Comparison of ENCODE assay signal across 8 cellular contexts in genomic region chr7:100429637-100430449, GRCh38. TPM values are rescaled to one million over a fixed set of nuclear protein-coding genes. Genes with fewer than 3 reads are reported as not detected.
DNase-seq lines count a peak whose midpoint lies in the region; ATAC-seq and TF ChIP-seq lines count a peak whose summit lies in the region.

MEPCE (plus strand) TSS chr7:100429831; CDS start chr7:100430019, 188 bp downstream.

- no peak for TF ChIP-seq CTCF in psoas muscle (IDR thresholded peaks at IDR 0.05)

- DNase-seq in NCI-H2029 (lab: John Stamatoyannopoulos, UW), result peak; percentile 94
- DNase-seq in T-helper 22 cell (ENCODE audit: low read depth), result peak; percentile 88
- DNase-seq in anterior cingulate cortex (lab: John Stamatoyannopoulos, UW), result peak; percentile 58 to 97 (median 93)
- peak; percentile 99 for DNase-seq in left ventricle myocardium superior
- DNase-seq in psoas muscle, result peak; percentile 98 to 99
- peak; percentile 97 for DNase-seq in ureter (ENCODE audit: low spot score)

- peaks cover 26% of the 10 kb centered on the region for H3K4me1 ChIP-seq in psoas muscle

- H3K27me3 ChIP-seq in psoas muscle (ENCODE audit: insufficient read depth in 3 of 3, low read length in 2 of 3), result no peaks in the 10 kb centered on the region

- H3K27ac ChIP-seq in psoas muscle, result peak within 1 kb of the TSS; percentile 100

- ATAC-seq in GM18499 (IDR thresholded peaks at IDR 0.05; ENCODE audit: insufficient read depth, unreplicated experiment) (peak; percentile 7), HG02938 (IDR thresholded peaks at IDR 0.05; ENCODE audit: unreplicated experiment) (peak; percentile 40), left ventricle myocardium superior (peak; percentile 73), psoas muscle (peak; percentile 68 to 76 (median 72))

- no peaks in the 10 kb centered on the region for H3K9me3 ChIP-seq in psoas muscle

- intact Hi-C loops in left ventricle myocardium superior (cut with micrococcal nuclease), result no loop called here
- intact Hi-C loops in psoas muscle (cut with DNase I), result no loop called here

- peak within 1 kb of the TSS; percentile 97 for H3K4me3 ChIP-seq in psoas muscle

- H3K36me3 ChIP-seq in psoas muscle (ENCODE audit: insufficient read depth in 1 of 2, low read depth in 1 of 2), result peaks cover 0 to 34% of the 10 kb centered on the region in 2 donors

- 0 to 1% (median 0%) methylated on average over 88 to 94 of the region's 94 CpGs for WGBS in psoas muscle, 3 donors

RNA-seq across cellular contexts. Expression of gene MEPCE, which starts in this region (rescaled TPM):
- total RNA-seq in left ventricle myocardium superior (25.8 TPM), psoas muscle (10 to 100 TPM; 27.2 to 41.5 (median 36.9) TPM), ureter (33.7 TPM)
- polyA plus RNA-seq in psoas muscle, result 10 to 100 TPM; 28.7 to 40.5 (median 29.5) TPM

Comparison
In these comparisons a context has a peak if more than half of its experiments do, and no peak if none do; other contexts are left out.
1. Peak in every context shown above with its lines: DNase-seq, ATAC-seq, H3K4me3 ChIP-seq and H3K27ac ChIP-seq.
2. ATAC-seq: peak in every context shown above with its lines; median percentile 73 in left ventricle myocardium superior; 72 in psoas muscle; 40 in HG02938; 7 in GM18499.